ENCODE assay signal across 21 cellular contexts in genomic region chr18:37304012-37304680, GRCh38.
"Had no signal": no experiment of that assay in that cellular context is flagged by ENCODE, and none has a peak within 500 bp of the region (broad histone marks: within the 10 kb centered on the region; RNA-seq: fewer than 3 reads in every experiment).

No MANE protein-coding gene starts in this region.

- ATAC-seq: activated CD4-positive, CD25-positive, alpha-beta regulatory T cell treated with anti-CD3 and anti-CD28 coated beads, Interleukin-2, amount 50 U/mL, for 24 hours; activated CD8-positive, alpha-beta T cell treated with anti-CD3 and anti-CD28 coated beads, Interleukin-2, amount 10 ng/mL, durations not matched to agents 7 days and 5 days; body of pancreas had no signal

- H3K27ac Mint-ChIP-seq: activated CD8-positive, alpha-beta T cell treated with anti-CD3 and anti-CD28 coated beads, Interleukin-2, amount 10 ng/mL, durations not matched to agents 7 days and 5 days; activated naive CD4-positive, alpha-beta T cell treated with anti-CD3 and anti-CD28 coated beads, Interleukin-2, amount 50 U/mL, for 24 hours; T-helper 1 cell treated with Interleukin-12 subunit alpha and Interleukin-12 subunit beta and Interleukin-4 antibody, amounts not matched to agents 30 μg/mL and 1 μg/mL, for 36 hours had no signal

- H3K36me3 Mint-ChIP-seq: activated naive CD4-positive, alpha-beta T cell treated with anti-CD3 and anti-CD28 coated beads, Interleukin-2, amount 50 U/mL, for 24 hours had no signal

- H3K27ac ChIP-seq: ascending aorta, body of pancreas, cardiac muscle cell had no signal

- H3K4me3 ChIP-seq: ascending aorta, body of pancreas, cardiac muscle cell, MG63 had no signal

- H3K4me3 Mint-ChIP-seq: activated CD8-positive, alpha-beta T cell treated with anti-CD3 and anti-CD28 coated beads, Interleukin-2, amount 10 ng/mL, durations not matched to agents 7 days and 5 days; activated naive CD4-positive, alpha-beta T cell treated with anti-CD3 and anti-CD28 coated beads, Interleukin-2, amount 50 U/mL, for 24 hours; T-helper 1 cell treated with Interleukin-12 subunit alpha and Interleukin-12 subunit beta and Interleukin-4 antibody, amounts not matched to agents 30 μg/mL and 1 μg/mL, for 36 hours had no signal

- H3K9me3 Mint-ChIP-seq: activated naive CD4-positive, alpha-beta T cell treated with anti-CD3 and anti-CD28 coated beads, Interleukin-2, amount 50 U/mL, for 24 hours; T-helper 1 cell treated with Interleukin-12 subunit alpha and Interleukin-12 subunit beta and Interleukin-4 antibody, amounts not matched to agents 30 μg/mL and 1 μg/mL, for 36 hours had no signal

- DNase-seq: activated CD4-positive, alpha-beta T cell treated with anti-CD3 and anti-CD28 coated beads for 48 hours; activated CD4-positive, alpha-beta T cell treated with anti-CD3 and anti-CD28 coated beads, Interleukin-2, amount 50 U/mL, for 4 hours; activated CD8-positive, alpha-beta memory T cell treated with anti-CD3 and anti-CD28 coated beads, Interleukin-2, amount 50 U/mL, for 48 hours; activated CD8-positive, alpha-beta T cell treated with anti-CD3 and anti-CD28 coated beads, Interleukin-2, amount 10 ng/mL, durations not matched to agents 7 days and 5 days; activated T-cell treated with anti-CD3 and anti-CD28 coated beads, Interleukin-2, amount 50 U/mL, for 1 hour; body of pancreas; MG63; MV-4-11; NCI-H1092 treated with DMSO at 0.1 percent for 48 hours; NCI-H1436; NCI-H2029 treated with DMSO at 0.1 percent for 48 hours; NCI-H345; NCI-H510A; NCI-H526 treated with DMSO at 0.1 percent for 48 hours; NCI-H82; SIG-M5 had no signal

- H3K4me1 Mint-ChIP-seq: activated naive CD4-positive, alpha-beta T cell treated with anti-CD3 and anti-CD28 coated beads, Interleukin-2, amount 50 U/mL, for 24 hours had no signal
